Comparison of ENCODE assay signal across 27 cellular contexts in the genomic region with DNA sequence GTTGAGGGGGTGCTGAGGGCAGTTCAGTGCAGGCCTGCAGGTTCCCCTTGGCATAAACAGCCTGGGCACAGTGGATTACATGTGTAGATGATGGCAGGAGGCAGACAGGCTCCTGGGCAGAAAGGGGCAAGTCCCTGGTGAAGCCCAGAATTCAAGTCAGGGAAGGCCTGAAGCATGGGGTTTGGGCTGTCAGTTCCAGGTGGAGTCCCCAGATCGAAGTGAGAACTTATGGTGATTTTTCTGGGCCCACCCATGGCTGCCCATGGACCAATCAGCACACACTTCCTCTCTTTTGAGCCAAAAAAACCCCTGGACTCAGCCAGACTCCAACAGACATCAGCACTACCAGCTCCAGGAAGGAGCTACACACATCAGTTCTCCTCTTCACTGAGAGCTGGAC.
"Had no signal": no experiment of that assay in that cellular context is flagged by ENCODE, and none has a peak within 500 bp of the region (broad histone marks: within the 10 kb centered on the region; RNA-seq: fewer than 3 reads in every experiment).

No MANE protein-coding gene starts in this region.

- H3K27me3 Mint-ChIP-seq: activated CD4-positive, alpha-beta memory T cell treated with anti-CD3 and anti-CD28 coated beads for 36 hours; activated CD4-positive, alpha-beta T cell treated with anti-CD3 and anti-CD28 coated beads for 36 hours; activated CD4-positive, alpha-beta T cell treated with anti-CD3 and anti-CD28 coated beads, Interleukin-2, amount 10 ng/mL, durations not matched to agents 24 days and 14 days; activated naive CD4-positive, alpha-beta T cell treated with anti-CD3 and anti-CD28 coated beads, Interleukin-2, amount 50 U/mL, for 24 hours; activated naive CD8-positive, alpha-beta T cell treated with anti-CD3 and anti-CD28 coated beads, Interleukin-2, amount 10 ng/mL, durations not matched to agents 7 days and 5 days; central memory CD8-positive, alpha-beta T cell; dendritic cell treated with granulocyte-macrophage colony-stimulating factor and Interleukin-4, amounts not matched to agents 40 ng/mL and 50 ng/mL, for 4 days had no signal

- H3K4me1 Mint-ChIP-seq: activated CD4-positive, alpha-beta T cell treated with anti-CD3 and anti-CD28 coated beads for 36 hours; activated CD4-positive, alpha-beta T cell treated with anti-CD3 and anti-CD28 coated beads, Interleukin-2, amount 10 ng/mL, durations not matched to agents 24 days and 14 days; activated naive CD4-positive, alpha-beta T cell treated with anti-CD3 and anti-CD28 coated beads, Interleukin-2, amount 50 U/mL, for 24 hours; activated naive CD8-positive, alpha-beta T cell treated with anti-CD3 and anti-CD28 coated beads, Interleukin-2, amount 10 ng/mL, durations not matched to agents 7 days and 5 days; central memory CD8-positive, alpha-beta T cell; endodermal cell had no signal

- H3K4me3 ChIP-seq: coronary artery, dorsolateral prefrontal cortex had no signal

- H3K4me3 Mint-ChIP-seq: activated CD4-positive, alpha-beta memory T cell treated with anti-CD3 and anti-CD28 coated beads for 36 hours; activated CD4-positive, alpha-beta T cell treated with anti-CD3 and anti-CD28 coated beads for 36 hours; activated CD4-positive, alpha-beta T cell treated with anti-CD3 and anti-CD28 coated beads, Interleukin-2, amount 10 ng/mL, durations not matched to agents 24 days and 14 days; activated naive CD4-positive, alpha-beta T cell treated with anti-CD3 and anti-CD28 coated beads, Interleukin-2, amount 50 U/mL, for 24 hours; activated naive CD8-positive, alpha-beta T cell treated with anti-CD3 and anti-CD28 coated beads, Interleukin-2, amount 10 ng/mL, durations not matched to agents 7 days and 5 days; central memory CD8-positive, alpha-beta T cell; dendritic cell treated with granulocyte-macrophage colony-stimulating factor and Interleukin-4, amounts not matched to agents 40 ng/mL and 50 ng/mL, for 4 days; endodermal cell had no signal

- ATAC-seq: activated CD4-positive, alpha-beta T cell treated with anti-CD3 and anti-CD28 coated beads for 36 hours; esophagus mucosa had no signal

- H3K27me3 ChIP-seq: brain microvascular endothelial cell, dorsolateral prefrontal cortex had no signal

- H3K9me3 Mint-ChIP-seq: activated CD4-positive, alpha-beta memory T cell treated with anti-CD3 and anti-CD28 coated beads for 36 hours; activated naive CD4-positive, alpha-beta T cell treated with anti-CD3 and anti-CD28 coated beads, Interleukin-2, amount 50 U/mL, for 24 hours; dendritic cell treated with granulocyte-macrophage colony-stimulating factor and Interleukin-4, amounts not matched to agents 40 ng/mL and 50 ng/mL, for 4 days; endodermal cell had no signal

- DNase-seq: activated CD4-positive, alpha-beta memory T cell treated with anti-CD3 and anti-CD28 coated beads for 36 hours; activated CD4-positive, alpha-beta T cell treated with anti-CD3 and anti-CD28 coated beads for 36 hours; activated CD4-positive, alpha-beta T cell treated with anti-CD3 and anti-CD28 coated beads, Interleukin-2, amount 10 ng/mL, durations not matched to agents 24 days and 14 days; activated CD4-positive, CD25-positive, alpha-beta regulatory T cell; activated CD4-positive, CD25-positive, alpha-beta regulatory T cell treated with anti-CD3 and anti-CD28 coated beads, Interleukin-2, amount 50 U/mL, for 72 hours; activated CD8-positive, alpha-beta memory T cell treated with anti-CD3 and anti-CD28 coated beads for 24 hours; activated gamma-delta T cell; activated naive CD4-positive, alpha-beta T cell; activated naive CD8-positive, alpha-beta T cell treated with anti-CD3 and anti-CD28 coated beads, Interleukin-2, amount 10 ng/mL, durations not matched to agents 7 days and 5 days; activated T-cell treated with anti-CD3 and anti-CD28 coated beads, Interleukin-2, amount 50 U/mL, for 1 hour; activated T-cell treated with anti-CD3 and anti-CD28 coated beads, Interleukin-2, amount 50 U/mL, for 48 hours; amniotic stem cell; brain microvascular endothelial cell; dorsolateral prefrontal cortex; effector memory CD4-positive, alpha-beta T cell; foreskin fibroblast; head of caudate nucleus; T-helper 2 cell had no signal

- H3K36me3 Mint-ChIP-seq: activated CD4-positive, alpha-beta memory T cell treated with anti-CD3 and anti-CD28 coated beads for 36 hours; activated naive CD4-positive, alpha-beta T cell treated with anti-CD3 and anti-CD28 coated beads, Interleukin-2, amount 50 U/mL, for 24 hours; activated naive CD8-positive, alpha-beta T cell treated with anti-CD3 and anti-CD28 coated beads, Interleukin-2, amount 10 ng/mL, durations not matched to agents 7 days and 5 days had no signal

- H3K27ac Mint-ChIP-seq: activated CD4-positive, alpha-beta memory T cell treated with anti-CD3 and anti-CD28 coated beads for 36 hours; activated CD4-positive, alpha-beta T cell treated with anti-CD3 and anti-CD28 coated beads for 36 hours; activated CD4-positive, alpha-beta T cell treated with anti-CD3 and anti-CD28 coated beads, Interleukin-2, amount 10 ng/mL, durations not matched to agents 24 days and 14 days; activated naive CD4-positive, alpha-beta T cell treated with anti-CD3 and anti-CD28 coated beads, Interleukin-2, amount 50 U/mL, for 24 hours; activated naive CD8-positive, alpha-beta T cell treated with anti-CD3 and anti-CD28 coated beads, Interleukin-2, amount 10 ng/mL, durations not matched to agents 7 days and 5 days; dendritic cell treated with granulocyte-macrophage colony-stimulating factor and Interleukin-4, amounts not matched to agents 40 ng/mL and 50 ng/mL, for 4 days; endodermal cell had no signal

- FAIRE-seq: astrocyte, bronchial epithelial cell, frontal cortex had no signal

- H3K27ac ChIP-seq: brain microvascular endothelial cell, coronary artery, dorsolateral prefrontal cortex had no signal

- H3K36me3 ChIP-seq: brain microvascular endothelial cell had no signal
